ENCODE assay signal across 2 cellular contexts in the genomic region with DNA sequence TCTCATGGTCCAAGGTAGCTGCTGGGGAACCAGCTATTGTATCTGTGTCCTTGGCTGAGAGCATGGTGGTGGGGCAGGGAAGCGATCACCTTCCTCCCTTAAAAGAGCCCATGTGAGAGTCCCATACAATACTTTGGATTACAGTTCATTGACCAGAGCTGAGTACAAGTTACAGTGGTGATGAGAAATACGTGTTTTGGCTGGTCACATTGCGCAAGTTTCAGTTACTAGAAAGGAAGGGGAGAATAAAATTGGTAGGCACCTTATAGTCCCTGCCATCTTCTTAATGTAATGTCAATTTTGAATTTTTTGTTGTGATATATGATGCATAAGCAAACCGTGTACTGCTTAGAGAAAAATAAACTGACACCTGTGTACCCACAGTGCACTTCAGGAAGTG.
TF ChIP-seq lines count a peak whose summit lies in the region.

No MANE protein-coding gene starts in this region.

TF ChIP-seq in HepG2, 621 proteins besides CTCF, POLR2A, EP300 and RAD21:
- TF ChIP-seq CEBPG (CRISPR knock-in tag; IDR thresholded peaks at IDR 0.05) = peak; percentile 31; the same call in 1 of the 2 replicates
- TF ChIP-seq CEBPB (IDR thresholded peaks at IDR 0.05; ENCODE audit: borderline replicate concordance, low read depth, low read length) = peak; percentile 76
- TF ChIP-seq SMAD3 (CRISPR knock-in tag; IDR thresholded peaks at IDR 0.05) = no peak
- TF ChIP-seq ZNF263 (CRISPR knock-in tag; IDR thresholded peaks at IDR 0.05) = peak; percentile 48; the same call in 1 of the 2 replicates

TF ChIP-seq in K562, 482 proteins besides CTCF, POLR2A, EP300 and RAD21:
- peak; percentile 38; the same call in 1 of the 2 replicates for TF ChIP-seq CEBPB (tag; IDR thresholded peaks at IDR 0.05)
- TF ChIP-seq SMAD2 (IDR thresholded peaks at IDR 0.05; ENCODE audit: low read depth, low read length) = no peak
